Comparison of ENCODE assay signal across 19 cellular contexts in the genomic region with DNA sequence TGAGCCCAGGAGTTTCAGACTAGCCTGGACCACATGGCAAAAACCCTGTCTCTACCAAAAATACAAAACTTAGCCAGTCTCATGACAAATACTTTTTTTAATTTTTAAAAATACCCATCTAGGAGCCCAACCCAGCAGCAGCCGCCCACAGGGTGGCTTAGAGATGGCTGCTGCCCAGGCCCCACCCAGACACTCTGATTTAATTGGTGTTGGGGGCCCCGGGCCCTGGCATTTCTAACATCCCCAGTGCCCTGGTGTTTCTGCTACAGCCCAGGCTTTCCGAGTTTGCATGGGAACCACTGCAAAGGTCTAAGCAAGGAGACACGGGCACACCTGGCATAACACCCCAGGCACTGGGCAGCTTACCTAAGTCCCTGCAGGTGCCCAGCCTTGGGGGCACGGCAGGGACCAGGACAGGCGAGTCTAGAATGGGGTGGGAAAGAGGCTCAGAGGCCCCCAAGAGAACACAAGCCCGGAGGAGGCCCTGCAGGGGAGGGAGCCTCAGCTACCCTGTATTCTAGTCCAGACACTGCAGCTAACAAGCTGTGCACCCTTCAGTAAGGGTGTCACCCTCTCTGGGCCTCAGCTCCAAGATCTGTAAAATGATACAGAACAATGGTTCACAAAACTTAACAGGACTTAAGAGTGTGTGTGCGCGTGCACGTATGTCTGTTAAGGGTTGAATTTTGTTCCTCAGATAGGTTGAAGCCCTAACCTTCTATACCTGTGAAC.
"Had no signal": no experiment of that assay in that cellular context is flagged by ENCODE, and none has a peak within 500 bp of the region (broad histone marks: within the 10 kb centered on the region; RNA-seq: fewer than 3 reads in every experiment).

No MANE protein-coding gene starts in this region.

- H3K9me3 ChIP-seq: ovary, psoas muscle, right atrium auricular region, thyroid gland had no signal

- DNase-seq: activated CD4-positive, alpha-beta T cell treated with anti-CD3 and anti-CD28 coated beads, Interleukin-2, amount 10 ng/mL, durations not matched to agents 24 days and 14 days; activated CD8-positive, alpha-beta memory T cell treated with anti-CD3 and anti-CD28 coated beads, Interleukin-2, amount 10 ng/mL, durations not matched to agents 7 days and 5 days; activated CD8-positive, alpha-beta T cell treated with anti-CD3 and anti-CD28 coated beads for 36 hours; activated effector memory CD4-positive, alpha-beta T cell treated with anti-CD3 and anti-CD28 coated beads, Interleukin-2, amount 50 U/mL, for 16 hours; activated naive CD4-positive, alpha-beta T cell treated with anti-CD3 and anti-CD28 coated beads, Interleukin-2, amount 10 ng/mL, durations not matched to agents 7 days and 5 days; activated T-cell treated with anti-CD3 and anti-CD28 coated beads for 4 hours; amygdala; midbrain; natural killer cell; ovary; psoas muscle; stimulated activated CD4-positive, alpha-beta T cell treated with anti-CD3 and anti-CD28 coated beads, Interleukin-1b, Interleukin-23, amount 100 ng/mL, for 48 hours; substantia nigra; T-helper 2 cell had no signal

- H3K27ac ChIP-seq: ovary, psoas muscle, right atrium auricular region, thyroid gland, VCaP had no signal

- H3K27me3 ChIP-seq: ovary, right atrium auricular region, thyroid gland had no signal

- H3K36me3 ChIP-seq: ovary, right atrium auricular region, thyroid gland had no signal

- ATAC-seq: activated CD4-positive, CD25-positive, alpha-beta regulatory T cell treated with anti-CD3 and anti-CD28 coated beads, Interleukin-2, amount 50 U/mL, for 24 hours; activated CD8-positive, alpha-beta memory T cell treated with anti-CD3 and anti-CD28 coated beads, Interleukin-2, amount 10 ng/mL, durations not matched to agents 7 days and 5 days; activated CD8-positive, alpha-beta T cell treated with anti-CD3 and anti-CD28 coated beads for 36 hours; left lobe of liver; natural killer cell had no signal

- H3K4me3 ChIP-seq: ovary, psoas muscle, right atrium auricular region, thyroid gland had no signal
